ENCODE assay signal across 23 cellular contexts in the genomic region with DNA sequence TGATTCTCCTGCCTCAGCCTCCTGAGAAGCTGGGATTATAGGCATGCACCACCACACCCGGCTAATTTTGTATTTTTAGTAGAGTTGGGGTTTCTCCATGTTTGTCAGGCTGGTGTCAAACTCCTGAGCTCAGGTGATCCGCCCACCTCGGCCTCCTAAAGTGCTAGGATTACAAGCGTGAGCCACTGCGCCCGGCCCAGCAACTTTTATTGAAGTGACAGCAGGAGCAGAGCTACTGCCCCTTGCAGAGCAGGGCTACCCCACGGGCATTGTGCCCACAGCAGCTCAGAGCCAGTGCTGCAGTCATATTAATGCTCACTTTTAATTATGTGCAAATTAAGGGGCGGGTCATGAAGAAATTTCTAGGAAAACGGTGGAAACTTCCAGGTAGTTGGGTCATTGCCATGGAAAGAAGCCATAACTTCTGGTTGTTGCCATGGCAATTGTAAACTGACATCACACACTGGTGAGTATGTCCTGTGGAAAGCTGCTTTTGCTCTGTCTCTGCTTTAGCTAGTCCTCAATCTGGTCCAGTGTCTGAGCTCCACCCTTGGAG.
"Had no signal": no experiment of that assay in that cellular context is flagged by ENCODE, and none has a peak within 500 bp of the region (broad histone marks: within the 10 kb centered on the region; RNA-seq: fewer than 3 reads in every experiment).

No MANE protein-coding gene starts in this region.

- ATAC-seq: activated CD4-positive, alpha-beta T cell treated with anti-CD3 and anti-CD28 coated beads for 36 hours; activated CD8-positive, alpha-beta memory T cell treated with anti-CD3 and anti-CD28 coated beads, Interleukin-2, amount 10 ng/mL, durations not matched to agents 7 days and 5 days; activated CD8-positive, alpha-beta T cell treated with anti-CD3 and anti-CD28 coated beads, Interleukin-2, amount 10 ng/mL, durations not matched to agents 7 days and 5 days; activated naive CD4-positive, alpha-beta T cell treated with anti-CD3 and anti-CD28 coated beads, Interleukin-2, amount 50 U/mL, for 72 hours; effector memory CD8-positive, alpha-beta T cell; left colon; pancreas; stimulated activated naive B cell treated with anti-CD40 and anti-IgM and Interleukin-4, amounts not matched to agents 10 μg/mL and 1 μg/mL and 100 μg/mL, for 72 hours had no signal

- H3K27ac ChIP-seq: coronary artery, pancreas, prostate gland, stomach, tibial artery had no signal

- DNase-seq: activated B cell treated with CpG ODN at 0.5 μM for 24 hours; activated CD4-positive, alpha-beta T cell treated with anti-CD3 and anti-CD28 coated beads for 36 hours; activated CD8-positive, alpha-beta memory T cell treated with anti-CD3 and anti-CD28 coated beads, Interleukin-2, amount 10 ng/mL, durations not matched to agents 7 days and 5 days; activated CD8-positive, alpha-beta T cell treated with anti-CD3 and anti-CD28 coated beads, Interleukin-2, amount 10 ng/mL, durations not matched to agents 7 days and 5 days; activated T-cell treated with anti-CD3 and anti-CD28 coated beads, Interleukin-2, amount 50 U/mL, for 48 hours; effector memory CD8-positive, alpha-beta T cell; erythroblast; foreskin fibroblast; head of caudate nucleus; hippocampal formation; kidney; left colon; naive B cell; nephron progenitor cell; stimulated activated CD4-positive, alpha-beta T cell treated with anti-CD3 and anti-CD28 coated beads, Interleukin-15, amount 100 ng/mL, for 24 hours; stimulated activated CD4-positive, alpha-beta T cell treated with anti-CD3 and anti-CD28 coated beads, Interleukin-2, amount 100 ng/mL, for 24 hours; stimulated activated naive B cell treated with anti-CD40 and anti-IgM and Interleukin-4, amounts not matched to agents 10 μg/mL and 1 μg/mL and 100 μg/mL, for 72 hours; stomach; tibial artery had no signal
